Comparison of ENCODE assay signal across 16 cellular contexts in genomic region chr16:534856-535445, GRCh38. TPM values are rescaled to one million over a fixed set of nuclear protein-coding genes. Genes with fewer than 3 reads are reported as not detected.
DNase-seq lines count a peak whose midpoint lies in the region; ATAC-seq and TF ChIP-seq lines count a peak whose summit lies in the region.
"Had no signal": no experiment of that assay in that cellular context is flagged by ENCODE, and none has a peak within 500 bp of the region (broad histone marks: within the 10 kb centered on the region; RNA-seq: fewer than 3 reads in every experiment).

No MANE protein-coding gene starts in this region.

- H3K27me3 ChIP-seq in mammary epithelial cell (ENCODE audit: insufficient read depth, low read length): no peaks in the 10 kb centered on the region
- H3K27me3 ChIP-seq: dorsolateral prefrontal cortex had no signal

- H2AFZ ChIP-seq in mammary epithelial cell (ENCODE audit: low read depth, low read length): no peak overlapping the region

- H3K9me3 Mint-ChIP-seq in neural crest cell: no peaks in the 10 kb centered on the region
- no peaks in the 10 kb centered on the region for H3K9me3 Mint-ChIP-seq in activated naive CD4-positive, alpha-beta T cell treated with anti-CD3 and anti-CD28 coated beads, Interleukin-2, amount 10 ng/mL, durations not matched to agents 7 days and 5 days
- H3K9me3 Mint-ChIP-seq: activated T-cell treated with anti-CD3 and anti-CD28 coated beads, Interleukin-2, amount 50 U/mL, for 4 hours; IgD-negative memory B cell; T-helper 1 cell treated with Interleukin-12 subunit alpha and Interleukin-12 subunit beta and Interleukin-4 antibody, amounts not matched to agents 30 μg/mL and 1 μg/mL, for 36 hours had no signal

- intact Hi-C loops in mammary epithelial cell (cut with micrococcal nuclease): loop anchor here (2.0 kb wide), 1 partner anchor 76 kb away; no protein-coding TSS in a partner anchor

- in situ Hi-C loops in G401 (cut with HindIII; ENCODE audit: low sequenced_read_pairs): no loop called here
- in situ Hi-C loops in mammary epithelial cell (cut with MboI; ENCODE audit: low sequenced_read_pairs in 2 of 2): no loop called here

- WGBS in mammary epithelial cell (ENCODE audit: low coverage, missing lambda C conversion rate): 84% methylated on average over 12 of the region's 27 CpGs

- CTCF ChIA-PET in mammary epithelial cell (lab: Charles Lee; ENCODE audit: low non-redundant PET): no interaction called here
- CTCF ChIA-PET in activated naive CD4-positive, alpha-beta T cell treated with anti-CD3 and anti-CD28 coated beads, Interleukin-2, amount 10 ng/mL, durations not matched to agents 7 days and 5 days (lab: Charles Lee): no interaction called here

- H3K4me3 ChIP-seq in mammary epithelial cell (replicated peaks in 1 of 3; ENCODE audit: insufficient read depth in 1 of 3, low read depth in 2 of 3, low read length in 3 of 3): no peak overlapping the region

- H3K79me2 ChIP-seq in mammary epithelial cell (ENCODE audit: insufficient read depth, low read length): peaks cover 98% of the 10 kb centered on the region

- peaks cover 19% of the 10 kb centered on the region for H4K20me1 ChIP-seq in mammary epithelial cell (ENCODE audit: insufficient read depth, low read length)

- H3K27ac ChIP-seq in mammary epithelial cell (ENCODE audit: insufficient read depth, low read depth, low read length): peak overlapping the region; percentile 13

- peaks cover 2% of the 10 kb centered on the region for H3K4me1 Mint-ChIP-seq in neural crest cell
- H3K4me1 Mint-ChIP-seq in activated naive CD4-positive, alpha-beta T cell treated with anti-CD3 and anti-CD28 coated beads, Interleukin-2, amount 10 ng/mL, durations not matched to agents 7 days and 5 days: peaks cover 5% of the 10 kb centered on the region

- no peaks in the 10 kb centered on the region for H3K36me3 Mint-ChIP-seq in neural crest cell (ENCODE audit: low read depth)
- no peaks in the 10 kb centered on the region for H3K36me3 Mint-ChIP-seq in activated naive CD4-positive, alpha-beta T cell treated with anti-CD3 and anti-CD28 coated beads, Interleukin-2, amount 10 ng/mL, durations not matched to agents 7 days and 5 days
- H3K36me3 Mint-ChIP-seq: IgD-negative memory B cell had no signal

- TF ChIP-seq CTCF in mammary epithelial cell (conservative IDR thresholded peaks at IDR 0.05 in 1 of 2, IDR thresholded peaks at IDR 0.05 in 1 of 2; ENCODE audit: extremely low read depth in 1 of 2, insufficient read depth in 1 of 2, low read depth in 1 of 2, low read length in 2 of 2) (no peak), neural crest cell (conservative IDR thresholded peaks at IDR 0.05) (no peak)

- no peak overlapping the region for H3K4me3 Mint-ChIP-seq in neural crest cell
- no peak overlapping the region for H3K4me3 Mint-ChIP-seq in activated naive CD4-positive, alpha-beta T cell treated with anti-CD3 and anti-CD28 coated beads, Interleukin-2, amount 10 ng/mL, durations not matched to agents 7 days and 5 days
- H3K4me3 Mint-ChIP-seq: activated CD4-positive, alpha-beta T cell treated with anti-CD3 and anti-CD28 coated beads for 36 hours; activated T-cell treated with anti-CD3 and anti-CD28 coated beads, Interleukin-2, amount 50 U/mL, for 4 hours; IgD-negative memory B cell; T-helper 1 cell treated with Interleukin-12 subunit alpha and Interleukin-12 subunit beta and Interleukin-4 antibody, amounts not matched to agents 30 μg/mL and 1 μg/mL, for 36 hours had no signal

- H3K4me1 ChIP-seq in mammary epithelial cell (ENCODE audit: insufficient read depth, low read length): peaks cover 20% of the 10 kb centered on the region

- dilution Hi-C loops in mammary epithelial cell (cut with HindIII; ENCODE audit: low sequenced_read_pairs): no loop called here

- ATAC-seq in GM18519 (IDR thresholded peaks at IDR 0.05; ENCODE audit: low FRiP score, unreplicated experiment) (no peak), HG02588 (IDR thresholded peaks at IDR 0.05; ENCODE audit: unreplicated experiment) (no peak)
- ATAC-seq: activated CD4-positive, alpha-beta T cell treated with anti-CD3 and anti-CD28 coated beads for 36 hours had no signal

- no TSS peak for BruUV-seq in mammary epithelial cell (replicated peaks; lab: Mats Ljungman, UMichigan)

- no peaks in the 10 kb centered on the region for H3K27me3 Mint-ChIP-seq in neural crest cell (ENCODE audit: low read depth)
- no peaks in the 10 kb centered on the region for H3K27me3 Mint-ChIP-seq in activated naive CD4-positive, alpha-beta T cell treated with anti-CD3 and anti-CD28 coated beads, Interleukin-2, amount 10 ng/mL, durations not matched to agents 7 days and 5 days
- H3K27me3 Mint-ChIP-seq: activated CD4-positive, alpha-beta T cell treated with anti-CD3 and anti-CD28 coated beads for 36 hours; IgD-negative memory B cell had no signal

- H3K36me3 ChIP-seq in mammary epithelial cell (ENCODE audit: insufficient read depth, low read length): peaks cover 6% of the 10 kb centered on the region

- no peaks in the 10 kb centered on the region for H3K9me3 ChIP-seq in mammary epithelial cell (replicated peaks; ENCODE audit: insufficient read depth, low read length)

- no peak overlapping the region for H3K4me2 ChIP-seq in mammary epithelial cell (ENCODE audit: insufficient read depth, low read depth, low read length)

- DNase-seq in G401 (ENCODE audit: low spot score): peak; percentile 64
- no peak for DNase-seq in mammary epithelial cell
- DNase-seq in neural crest cell (ENCODE audit: low read depth, low spot score): no peak
- no peak for DNase-seq in activated naive CD4-positive, alpha-beta T cell treated with anti-CD3 and anti-CD28 coated beads, Interleukin-2, amount 10 ng/mL, durations not matched to agents 7 days and 5 days
- DNase-seq: activated T-cell treated with anti-CD3 and anti-CD28 coated beads, Interleukin-2, amount 50 U/mL, for 4 hours; NCI-H1105 treated with DMSO at 0.1 percent for 48 hours; NCI-H510A; stimulated activated CD4-positive, alpha-beta T cell treated with anti-CD3 and anti-CD28 coated beads, Interleukin-4, amount 100 ng/mL, for 24 hours; stimulated activated naive CD4-positive, alpha-beta T cell had no signal

- H3K9ac ChIP-seq in mammary epithelial cell (ENCODE audit: insufficient read depth, low read length): no peak overlapping the region

- H3K27ac Mint-ChIP-seq in neural crest cell (ENCODE audit: unreplicated experiment): peak overlapping the region; percentile 35
- no peak overlapping the region for H3K27ac Mint-ChIP-seq in activated naive CD4-positive, alpha-beta T cell treated with anti-CD3 and anti-CD28 coated beads, Interleukin-2, amount 10 ng/mL, durations not matched to agents 7 days and 5 days
- H3K27ac Mint-ChIP-seq: activated CD4-positive, alpha-beta T cell treated with anti-CD3 and anti-CD28 coated beads for 36 hours; IgD-negative memory B cell; T-helper 1 cell treated with Interleukin-12 subunit alpha and Interleukin-12 subunit beta and Interleukin-4 antibody, amounts not matched to agents 30 μg/mL and 1 μg/mL, for 36 hours had no signal

RNA-seq across cellular contexts. Expression of gene CAPN15, which starts 7.4 kb away (rescaled TPM):
- total RNA-seq in G401 (2014; rRNA removed; shearing (Covaris generic)): 38.8 and 54.3 TPM in 2 replicates
- total RNA-seq in mammary epithelial cell (10 to 100 TPM; 32.8 to 58.5 TPM), neural crest cell (56.9 and 60.3 TPM in 2 replicates)
- 18.9 TPM for polyA plus RNA-seq in mammary epithelial cell
- polyA minus RNA-seq in mammary epithelial cell: 10.6 TPM

RNA-seq across cellular contexts. Expression of gene PRR35, which starts 25.2 kb away (rescaled TPM):
- 0.41 and 2.3 TPM in 2 replicates for total RNA-seq in G401 (2014; rRNA removed; shearing (Covaris generic))
- not detected for total RNA-seq in mammary epithelial cell
- not detected for polyA plus RNA-seq in mammary epithelial cell
- polyA minus RNA-seq in mammary epithelial cell: not detected
- not detected in 2 replicates for total RNA-seq in neural crest cell
- total RNA-seq: activated CD4-positive, alpha-beta T cell treated with anti-CD3 and anti-CD28 coated beads for 36 hours; fibroblast of villous mesenchyme had no signal
- polyA plus RNA-seq: IgD-negative memory B cell had no signal

RNA-seq across cellular contexts. Expression of gene NHLRC4, which starts 31.9 kb away (rescaled TPM):
- total RNA-seq in G401 (2014; rRNA removed; shearing (Covaris generic)): 2.7 and 4.1 TPM in 2 replicates
- total RNA-seq in mammary epithelial cell (under 1 TPM in 1 of 2 donors, not detected in 1; 0.17 TPM), neural crest cell (0.84 and 0.86 TPM in 2 replicates)
- 0.06 TPM for polyA plus RNA-seq in mammary epithelial cell
- polyA minus RNA-seq in mammary epithelial cell: not detected

RNA-seq across cellular contexts. Expression of gene PIGQ, which starts 34.8 kb away (rescaled TPM):
- total RNA-seq in G401 (2014; rRNA removed; shearing (Covaris generic)): 38.8 and 54.4 TPM in 2 replicates
- total RNA-seq in mammary epithelial cell (10 to 100 TPM; 24.7 to 45.5 TPM), neural crest cell (84.9 and 91.7 TPM in 2 replicates)
- 34.6 TPM for polyA plus RNA-seq in mammary epithelial cell
- 44.1 TPM for polyA minus RNA-seq in mammary epithelial cell

RNA-seq across cellular contexts. Expression of gene RAB40C, which starts 54.9 kb away (rescaled TPM):
- 28.6 and 32.2 TPM in 2 replicates for total RNA-seq in G401 (2014; rRNA removed; shearing (Covaris generic))
- total RNA-seq in mammary epithelial cell (10 to 100 TPM; 11.3 to 19.9 TPM), neural crest cell (30.9 and 31.6 TPM in 2 replicates)
- polyA plus RNA-seq in mammary epithelial cell: 6.4 TPM
- polyA minus RNA-seq in mammary epithelial cell: 2.7 TPM
